18 cellular contexts compared by ENCODE assay signal in genomic region chr3:65889707-65890099, GRCh38.
DNase-seq lines count a peak whose midpoint lies in the region; ATAC-seq and TF ChIP-seq lines count a peak whose summit lies in the region.
"Had no signal": no experiment of that assay in that cellular context is flagged by ENCODE, and none has a peak within 500 bp of the region (broad histone marks: within the 10 kb centered on the region; RNA-seq: fewer than 3 reads in every experiment).

No MANE protein-coding gene starts in this region.

- H3K9me3 ChIP-seq in HCT116 (ENCODE audit: control insufficient read depth in 1 of 2, insufficient read depth in 1 of 2, low read depth in 1 of 2, low read length in 2 of 2) (no peaks in the 10 kb centered on the region), RWPE2 (ENCODE audit: severe bottlenecking) (no peaks in the 10 kb centered on the region), sigmoid colon (no peaks in the 10 kb centered on the region)
- H3K9me3 ChIP-seq: upper lobe of right lung had no signal

- no peak overlapping the region; the same call in 1 of the 2 replicates for H3K27ac ChIP-seq in HCT116 (ENCODE audit: low read depth, low read length)
- H3K27ac ChIP-seq in RWPE2 (ENCODE audit: poor library complexity, severe bottlenecking), result peak overlapping the region; percentile 61
- peak overlapping the region; percentile 28 for H3K27ac ChIP-seq in epithelial cell of prostate
- peak overlapping the region in 3 of 4 donors; percentile 51 to 73 (median 67) for H3K27ac ChIP-seq in sigmoid colon
- H3K27ac ChIP-seq: upper lobe of right lung had no signal

- H4K20me1 ChIP-seq in HCT116 (ENCODE audit: insufficient read depth), result no peaks in the 10 kb centered on the region; the same call in 1 of the 2 replicates

- 0 out of 2 replicates have a peak, but pooled peaks cover 15% of the 10 kb centered on the region for H3K79me2 ChIP-seq in HCT116 (ENCODE audit: insufficient read depth, low read length)

- DNase-seq in HCT116 (ENCODE audit: low read depth, low spot score), result no peak
- DNase-seq in RWPE2 (ENCODE audit: low spot score), result no peak
- DNase-seq in epithelial cell of prostate (ENCODE audit: low read depth, low spot score), result no peak
- DNase-seq in sigmoid colon, result no peak
- DNase-seq in SKM-1 (lab: John Stamatoyannopoulos, UW; ENCODE audit: unreplicated experiment), result no peak
- DNase-seq in left colon, result no peak
- DNase-seq: activated CD4-positive, CD25-positive, alpha-beta regulatory T cell; activated T-cell treated with anti-CD3 and anti-CD28 coated beads, Interleukin-2, amount 50 U/mL, for 48 hours; AML-193; midbrain; NCI-H1092 treated with DMSO at 0.1 percent for 48 hours; NCI-H524; SIG-M5; stimulated activated naive CD4-positive, alpha-beta T cell treated with Interleukin-2 at 50 U/mL for 16 hours; upper lobe of right lung had no signal

- H3K9me3 Mint-ChIP-seq in activated T-helper 17 cell treated with anti-CD3 and anti-CD28 coated beads, Interleukin-2, amount 50 U/mL, for 72 hours, result no peaks in the 10 kb centered on the region
- H3K9me3 Mint-ChIP-seq: neural crest cell had no signal

- no peaks in the 10 kb centered on the region for H3K4me1 Mint-ChIP-seq in activated T-helper 17 cell treated with anti-CD3 and anti-CD28 coated beads, Interleukin-2, amount 50 U/mL, for 72 hours
- H3K4me1 Mint-ChIP-seq: neural crest cell had no signal

- no peak overlapping the region for H3K27ac Mint-ChIP-seq in activated T-helper 17 cell treated with anti-CD3 and anti-CD28 coated beads, Interleukin-2, amount 50 U/mL, for 72 hours
- H3K27ac Mint-ChIP-seq: activated naive CD4-positive, alpha-beta T cell treated with anti-CD3 and anti-CD28 coated beads, Interleukin-2, amount 50 U/mL, for 72 hours had no signal

- H3K4me1 ChIP-seq in HCT116 (ENCODE audit: control insufficient read depth in 1 of 2, insufficient read depth in 2 of 2, low read length in 2 of 2) (peaks cover 9 to 10% of the 10 kb centered on the region in 2 experiments; a peak in 3 of 4 replicates), RWPE2 (ENCODE audit: insufficient read depth, poor library complexity, severe bottlenecking) (peaks cover 23% of the 10 kb centered on the region), sigmoid colon (peaks cover 0 to 13% (median 13%) of the 10 kb centered on the region in 4 donors)

- TF ChIP-seq RAD21 in HCT116 (IDR thresholded peaks at IDR 0.05; ENCODE audit: low read depth), result no peak

- 97 to 98% methylated on average over 3 of the region's 3 CpGs for WGBS in sigmoid colon, 2 donors

- H3K4me3 ChIP-seq in HCT116 (replicated peaks in 1 of 2; ENCODE audit: low read depth in 1 of 2, low read length in 2 of 2) (no peak overlapping the region), RWPE2 (ENCODE audit: severe bottlenecking) (no peak overlapping the region), sigmoid colon (no peak overlapping the region)
- H3K4me3 ChIP-seq: upper lobe of right lung had no signal

- H3K4me2 ChIP-seq in HCT116 (ENCODE audit: low read length), result peak overlapping the region; percentile 38

- TF ChIP-seq EP300 in sigmoid colon (IDR thresholded peaks at IDR 0.05), result no peak

- BruUV-seq in HCT116 (replicated peaks; lab: Mats Ljungman, UMichigan), result no TSS peak

- CTCF ChIA-PET in HCT116 (lab: Charles Lee), result no interaction called here

- H2AFZ ChIP-seq in HCT116 (ENCODE audit: low read depth, low read length, poor library complexity, severe bottlenecking), result no peak overlapping the region

- H3K36me3 ChIP-seq in HCT116 (ENCODE audit: control insufficient read depth in 1 of 2, insufficient read depth in 2 of 2, low read length in 2 of 2) (no peaks in the 10 kb centered on the region), RWPE2 (ENCODE audit: low read depth) (no peaks in the 10 kb centered on the region), sigmoid colon (no peaks in the 10 kb centered on the region)
- H3K36me3 ChIP-seq: upper lobe of right lung had no signal

- peak; percentile 30; the same call in 1 of the 2 replicates for ATAC-seq in HCT116
- ATAC-seq in RWPE2 (ENCODE audit: low read depth), result no peak
- ATAC-seq in activated T-helper 17 cell treated with anti-CD3 and anti-CD28 coated beads, Interleukin-2, amount 50 U/mL, for 72 hours (replicated peaks), result no peak
- ATAC-seq in left colon, result no peak
- ATAC-seq: activated naive CD4-positive, alpha-beta T cell treated with anti-CD3 and anti-CD28 coated beads, Interleukin-2, amount 50 U/mL, for 72 hours had no signal

- H3K36me3 Mint-ChIP-seq in activated T-helper 17 cell treated with anti-CD3 and anti-CD28 coated beads, Interleukin-2, amount 50 U/mL, for 72 hours (ENCODE audit: low read depth), result no peaks in the 10 kb centered on the region
- H3K36me3 Mint-ChIP-seq: activated naive CD4-positive, alpha-beta T cell treated with anti-CD3 and anti-CD28 coated beads, Interleukin-2, amount 50 U/mL, for 72 hours had no signal

- RAD21 ChIA-PET in HCT116 (lab: Charles Lee; ENCODE audit: low non-redundant PET in 1 of 2, low total read pairs in 2 of 2, uncharacterized antibody in 2 of 2, unreplicated experiment in 2 of 2), result no interaction called here

- POLR2A ChIA-PET in HCT116 (lab: Charles Lee), result no interaction called here

- H3K27me3 ChIP-seq in HCT116 (ENCODE audit: insufficient read depth, low read length), result no peaks in the 10 kb centered on the region
- H3K27me3 ChIP-seq in RWPE2 (ENCODE audit: insufficient read depth, poor library complexity, severe bottlenecking), result no peaks in the 10 kb centered on the region
- no peaks in the 10 kb centered on the region for H3K27me3 ChIP-seq in sigmoid colon
- H3K27me3 ChIP-seq: upper lobe of right lung had no signal

- no peaks in the 10 kb centered on the region for H3K9me2 ChIP-seq in HCT116 (ENCODE audit: insufficient read depth)

- no peak for TF ChIP-seq POLR2A in HCT116 (IDR thresholded peaks at IDR 0.05; ENCODE audit: borderline replicate concordance, extremely low read depth, insufficient read depth, insufficient read length)
- TF ChIP-seq POLR2A in sigmoid colon (IDR thresholded peaks at IDR 0.05), result no peak

- no peak for TF ChIP-seq CTCF in HCT116 (IDR thresholded peaks at IDR 0.05 in 2 of 3, conservative IDR thresholded peaks at IDR 0.05 in 1 of 3; ENCODE audit: borderline replicate concordance in 1 of 3, insufficient read depth in 1 of 3, low read depth in 2 of 3, low read length in 2 of 3)
- TF ChIP-seq CTCF in RWPE2 (IDR thresholded peaks at IDR 0.05; ENCODE audit: poor library complexity, severe bottlenecking), result no peak
- TF ChIP-seq CTCF in sigmoid colon (IDR thresholded peaks at IDR 0.05), result no peak

- H3K9ac ChIP-seq in HCT116 (ENCODE audit: low read length), result no peak overlapping the region

- H3K4me3 Mint-ChIP-seq in activated T-helper 17 cell treated with anti-CD3 and anti-CD28 coated beads, Interleukin-2, amount 50 U/mL, for 72 hours, result no peak overlapping the region
- H3K4me3 Mint-ChIP-seq: neural crest cell had no signal

- no peaks in the 10 kb centered on the region for H3K27me3 Mint-ChIP-seq in activated T-helper 17 cell treated with anti-CD3 and anti-CD28 coated beads, Interleukin-2, amount 50 U/mL, for 72 hours

- intact Hi-C loops in HCT116 (cut with micrococcal nuclease) (no loop called here), sigmoid colon (cut with DNase I) (loop anchor here (10.0 kb wide), 1 partner anchor 145 kb away; the partner anchor contains the start of gene MAGI1), left colon (cut with DNase I, micrococcal nuclease) (no loop called here)

TF ChIP-seq in HCT116, 20 proteins besides CTCF, POLR2A, EP300 and RAD21 (continues in another document):
- TF ChIP-seq FOSL1 (IDR thresholded peaks at IDR 0.05; ENCODE audit: low read depth) (no peak), SP1 (IDR thresholded peaks at IDR 0.05; ENCODE audit: low read depth) (no peak), POLR2AphosphoS5 (IDR thresholded peaks at IDR 0.05; ENCODE audit: low read depth, low read length) (no peak), EGR1 (IDR thresholded peaks at IDR 0.05; ENCODE audit: low read depth) (no peak), ZBTB33 (IDR thresholded peaks at IDR 0.05; ENCODE audit: extremely low read depth, insufficient replicate concordance, low read length) (no peak), ATF3 (IDR thresholded peaks at IDR 0.05) (no peak), JUND (IDR thresholded peaks at IDR 0.05) (no peak), EZH2 (IDR thresholded peaks at IDR 0.05) (no peak), MAX (IDR thresholded peaks at IDR 0.05) (no peak), EZH2phosphoT487 (IDR thresholded peaks at IDR 0.05; ENCODE audit: borderline replicate concordance) (no peak), CBX3 (IDR thresholded peaks at IDR 0.05; ENCODE audit: low read depth) (no peak), SRF (IDR thresholded peaks at IDR 0.05; ENCODE audit: low read depth) (no peak), ZNF274 (IDR thresholded peaks at IDR 0.05; ENCODE audit: low read depth, low read length) (no peak), ZFX (IDR thresholded peaks at IDR 0.05) (no peak), ELF1 (IDR thresholded peaks at IDR 0.05; ENCODE audit: borderline replicate concordance, low read depth) (no peak), TCF7L2 (IDR thresholded peaks at IDR 0.05; ENCODE audit: borderline replicate concordance, extremely low read depth, insufficient read depth, insufficient read length) (no peak), SIN3A (IDR thresholded peaks at IDR 0.05; ENCODE audit: low read depth) (no peak)
